In genomic region chr2:48114256-48114655, GRCh38 we compare ENCODE assay signal across 8 cellular contexts.
DNase-seq lines count a peak whose midpoint lies in the region; ATAC-seq lines count a peak whose summit lies in the region.

No MANE protein-coding gene starts in this region.

- H3K27me3 Mint-ChIP-seq in activated T-cell treated with anti-CD3 and anti-CD28 coated beads, Interleukin-2, amount 50 U/mL, for 24 hours, result no peaks in the 10 kb centered on the region
- no peaks in the 10 kb centered on the region for H3K27me3 Mint-ChIP-seq in natural killer cell treated with Interleukin-12 subunit alpha and Interleukin-12 subunit beta and Interleukin-15 and Interleukin-18, amount 100 ng/mL, for 72 hours

- peaks cover 34% of the 10 kb centered on the region for H3K4me1 Mint-ChIP-seq in activated T-cell treated with anti-CD3 and anti-CD28 coated beads, Interleukin-2, amount 50 U/mL, for 24 hours (ENCODE audit: low read depth)
- peaks cover 29 to 37% of the 10 kb centered on the region in 2 donors for H3K4me1 Mint-ChIP-seq in natural killer cell treated with Interleukin-12 subunit alpha and Interleukin-12 subunit beta and Interleukin-15 and Interleukin-18, amount 100 ng/mL, for 72 hours (ENCODE audit: low read depth in 2 of 2)

- H3K27ac Mint-ChIP-seq in activated T-cell treated with anti-CD3 and anti-CD28 coated beads, Interleukin-2, amount 50 U/mL, for 24 hours, result peak overlapping the region; percentile 52
- H3K27ac Mint-ChIP-seq in natural killer cell treated with Interleukin-12 subunit alpha and Interleukin-12 subunit beta and Interleukin-15 and Interleukin-18, amount 100 ng/mL, for 72 hours, result peak overlapping the region; percentile 19 to 65

- peak; percentile 53 to 62 for ATAC-seq in natural killer cell treated with Interleukin-12 subunit alpha and Interleukin-12 subunit beta and Interleukin-15 and Interleukin-18, amount 100 ng/mL, for 72 hours
- ATAC-seq in GM21447 (IDR thresholded peaks at IDR 0.05; ENCODE audit: unreplicated experiment) (no peak), GM21381 (IDR thresholded peaks at IDR 0.05; ENCODE audit: unreplicated experiment) (no peak)

- peak; percentile 35 for DNase-seq in NCI-H2029 (lab: John Stamatoyannopoulos, UW)
- DNase-seq in NCI-H2029 treated with DMSO at 0.1 percent for 48 hours (lab: John Stamatoyannopoulos, UW), result no peak
- peak; percentile 68 for DNase-seq in HT1080 (ENCODE audit: low read depth)
- peak; percentile 55 for DNase-seq in activated T-cell treated with anti-CD3 and anti-CD28 coated beads, Interleukin-2, amount 50 U/mL, for 24 hours
- DNase-seq in natural killer cell treated with Interleukin-12 subunit alpha and Interleukin-12 subunit beta and Interleukin-15 and Interleukin-18, amount 100 ng/mL, for 72 hours (ENCODE audit: low spot score), result no peak
- no peak for DNase-seq in NCI-H345 (lab: John Stamatoyannopoulos, UW)

- H3K4me3 Mint-ChIP-seq in activated T-cell treated with anti-CD3 and anti-CD28 coated beads, Interleukin-2, amount 50 U/mL, for 24 hours, result no peak overlapping the region
- peak overlapping the region; percentile 36 for H3K4me3 Mint-ChIP-seq in natural killer cell treated with Interleukin-12 subunit alpha and Interleukin-12 subunit beta and Interleukin-15 and Interleukin-18, amount 100 ng/mL, for 72 hours

- H3K36me3 Mint-ChIP-seq in activated T-cell treated with anti-CD3 and anti-CD28 coated beads, Interleukin-2, amount 50 U/mL, for 24 hours (ENCODE audit: low read depth), result peaks cover 1% of the 10 kb centered on the region
- H3K36me3 Mint-ChIP-seq in natural killer cell treated with Interleukin-12 subunit alpha and Interleukin-12 subunit beta and Interleukin-15 and Interleukin-18, amount 100 ng/mL, for 72 hours, result no peaks in the 10 kb centered on the region

- H3K9me3 Mint-ChIP-seq in activated T-cell treated with anti-CD3 and anti-CD28 coated beads, Interleukin-2, amount 50 U/mL, for 24 hours, result no peaks in the 10 kb centered on the region
- H3K9me3 Mint-ChIP-seq in natural killer cell treated with Interleukin-12 subunit alpha and Interleukin-12 subunit beta and Interleukin-15 and Interleukin-18, amount 100 ng/mL, for 72 hours, result no peaks in the 10 kb centered on the region

Comparison
In these comparisons a context has a peak if more than half of its experiments do, and no peak if none do; other contexts are left out.
1. DNase-seq: peak in NCI-H2029 (single experiment), HT1080 (single experiment) and activated T-cell treated with anti-CD3 and anti-CD28 coated beads, Interleukin-2, amount 50 U/mL, for 24 hours (single experiment); none in NCI-H2029 treated with DMSO at 0.1 percent for 48 hours (single experiment), natural killer cell treated with Interleukin-12 subunit alpha and Interleukin-12 subunit beta and Interleukin-15 and Interleukin-18, amount 100 ng/mL, for 72 hours (single experiment) and NCI-H345 (single experiment).
2. ATAC-seq: peak in natural killer cell treated with Interleukin-12 subunit alpha and Interleukin-12 subunit beta and Interleukin-15 and Interleukin-18, amount 100 ng/mL, for 72 hours (2 of 2); none in GM21447 (single experiment) and GM21381 (single experiment).